ENCODE assay signal across 9 cellular contexts in the genomic region with DNA sequence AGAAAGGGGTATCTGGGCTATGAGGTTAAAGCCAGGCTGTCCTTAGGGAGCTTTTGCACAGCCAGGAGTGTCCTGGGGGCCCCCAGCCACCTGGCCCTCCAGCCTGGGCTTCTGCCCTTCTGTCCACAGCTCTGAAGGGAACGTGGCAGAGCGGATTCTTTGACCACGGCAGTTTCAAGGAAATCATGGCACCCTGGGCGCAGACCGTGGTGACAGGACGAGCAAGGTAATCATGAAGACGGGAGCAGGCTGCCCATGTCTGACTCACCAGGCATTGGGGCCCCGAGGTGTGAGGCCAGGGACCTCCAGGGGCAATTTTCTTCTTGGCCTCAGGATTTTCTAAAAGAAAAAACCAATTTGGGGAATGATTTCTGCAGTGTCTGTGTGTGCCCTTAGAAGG. TPM values are rescaled to one million over a fixed set of nuclear protein-coding genes. Genes with fewer than 3 reads are reported as not detected.
"Had no signal": no experiment of that assay in that cellular context is flagged by ENCODE, and none has a peak within 500 bp of the region (broad histone marks: within the 10 kb centered on the region; RNA-seq: fewer than 3 reads in every experiment).

No MANE protein-coding gene starts in this region.

- H3K4me2 ChIP-seq: GM23338 had no signal

- H3K4me3 Mint-ChIP-seq: GM23338, HFFc6, IgD-negative memory B cell had no signal

- H3K4me1 Mint-ChIP-seq: IgD-negative memory B cell had no signal

- FAIRE-seq: H1, H54, HepG2 had no signal

- H3K27me3 Mint-ChIP-seq: IgD-negative memory B cell had no signal

- H3K27ac Mint-ChIP-seq: GM23338, HFFc6 had no signal

- H3K27ac ChIP-seq: HL-60 had no signal

- DNase-seq: HFFc6 had no signal

- H2AFZ ChIP-seq: GM23338 had no signal

- H3K9me3 ChIP-seq: HAP-1 had no signal

- H3K36me3 ChIP-seq: HAP-1 had no signal

- H3K4me3 ChIP-seq: GM23338, HAP-1 had no signal

RNA-seq across cellular contexts. Expression of a gene that starts 53.1 kb away (rescaled TPM):
- total RNA-seq: HFFc6, HT1080 had no signal
